ENCODE assay signal across 32 cellular contexts in genomic region chr4:58953575-58953974, GRCh38.
"Had no signal": no experiment of that assay in that cellular context is flagged by ENCODE, and none has a peak within 500 bp of the region (broad histone marks: within the 10 kb centered on the region; RNA-seq: fewer than 3 reads in every experiment).

No MANE protein-coding gene starts in this region.

- ATAC-seq: activated naive CD4-positive, alpha-beta T cell treated with anti-CD3 and anti-CD28 coated beads, Interleukin-2, amount 50 U/mL, for 72 hours; activated naive CD8-positive, alpha-beta T cell treated with anti-CD3 and anti-CD28 coated beads, Interleukin-2, amount 50 U/mL, for 24 hours; activated T-cell treated with anti-CD3 and anti-CD28 coated beads, Interleukin-2, amount 50 U/mL, for 4 hours; activated T-cell treated with anti-CD3 and anti-CD28 coated beads, Interleukin-2, amount 50 U/mL, for 72 hours; activated T-helper 17 cell treated with anti-CD3 and anti-CD28 coated beads, Interleukin-2, amount 50 U/mL, for 72 hours; body of pancreas had no signal

- H3K27ac ChIP-seq: adrenal gland, ascending aorta, body of pancreas, brain microvascular endothelial cell, breast epithelium, cardiac muscle cell had no signal

- H3K4me3 ChIP-seq: adrenal gland, ascending aorta, body of pancreas, breast epithelium, cardiac muscle cell had no signal

- H3K4me1 ChIP-seq: adrenal gland, ascending aorta, body of pancreas, breast epithelium had no signal

- H3K9me3 ChIP-seq: adrenal gland, ascending aorta, body of pancreas, breast epithelium had no signal

- DNase-seq: activated effector memory CD4-positive, alpha-beta T cell treated with anti-CD3 and anti-CD28 coated beads, Interleukin-2, amount 50 U/mL, for 16 hours; activated effector memory CD4-positive, alpha-beta T cell treated with Interleukin-2 at 50 U/mL for 16 hours; activated gamma-delta T cell; activated gamma-delta T cell treated with Interleukin-2 at 50 U/mL for 16 hours; activated naive CD4-positive, alpha-beta T cell; activated naive CD4-positive, alpha-beta T cell treated with anti-CD3 and anti-CD28 coated beads for 36 hours; activated naive CD4-positive, alpha-beta T cell treated with anti-CD3 and anti-CD28 coated beads, Interleukin-2, amount 10 ng/mL, durations not matched to agents 7 days and 5 days; activated naive CD4-positive, alpha-beta T cell treated with anti-CD3 and anti-CD28 coated beads, Interleukin-2, amount 50 U/mL, for 16 hours; activated naive CD4-positive, alpha-beta T cell treated with Interleukin-2 at 50 U/mL for 16 hours; activated naive CD8-positive, alpha-beta T cell treated with anti-CD3 and anti-CD28 coated beads for 36 hours; activated naive CD8-positive, alpha-beta T cell treated with anti-CD3 and anti-CD28 coated beads, Interleukin-2, amount 10 ng/mL, durations not matched to agents 7 days and 5 days; activated naive CD8-positive, alpha-beta T cell treated with anti-CD3 and anti-CD28 coated beads, Interleukin-2, amount 50 U/mL, for 24 hours; activated T-cell treated with anti-CD3 and anti-CD28 coated beads, Interleukin-2, amount 50 U/mL, for 1 hour; activated T-cell treated with anti-CD3 and anti-CD28 coated beads, Interleukin-2, amount 50 U/mL, for 24 hours; activated T-cell treated with anti-CD3 and anti-CD28 coated beads, Interleukin-2, amount 50 U/mL, for 4 hours; activated T-cell treated with anti-CD3 and anti-CD28 coated beads, Interleukin-2, amount 50 U/mL, for 48 hours; activated T-cell treated with anti-CD3 and anti-CD28 coated beads, Interleukin-2, amount 50 U/mL, for 72 hours; adrenal gland; amniotic stem cell; amygdala; anterior cingulate cortex; aorta; body of pancreas; brain microvascular endothelial cell; caudate nucleus; central memory CD4-positive, alpha-beta T cell; cerebellar nuclear complex had no signal

- H3K27me3 ChIP-seq: adrenal gland, ascending aorta, body of pancreas, brain microvascular endothelial cell, breast epithelium, cardiac muscle cell had no signal

- H3K36me3 ChIP-seq: adrenal gland, ascending aorta, brain microvascular endothelial cell, breast epithelium, cardiac muscle cell had no signal
